ENCODE assay signal across 9 cellular contexts in genomic region chr11:127074151-127074761, GRCh38.
DNase-seq lines count a peak whose midpoint lies in the region; ATAC-seq and TF ChIP-seq lines count a peak whose summit lies in the region.
"Had no signal": no experiment of that assay in that cellular context is flagged by ENCODE, and none has a peak within 500 bp of the region (broad histone marks: within the 10 kb centered on the region; RNA-seq: fewer than 3 reads in every experiment).

No MANE protein-coding gene starts in this region.

- POLR2A ChIA-PET in activated CD4-positive, alpha-beta memory T cell treated with anti-CD3 and anti-CD28 coated beads for 36 hours (lab: Charles Lee): no interaction called here

- peak; percentile 75 for TF ChIP-seq CTCF in chondrocyte (IDR thresholded peaks at IDR 0.05)

- DNase-seq in DMS53 treated with DMSO at 0.1 percent for 48 hours (lab: John Stamatoyannopoulos, UW; ENCODE audit: unreplicated experiment) (peak; percentile 78), NCI-H2196 (lab: John Stamatoyannopoulos, UW; ENCODE audit: unreplicated experiment) (peak; percentile 16), chondrocyte (ENCODE audit: low spot score) (no peak), pons (ENCODE audit: low spot score) (peak; percentile 66), DMS153 (lab: John Stamatoyannopoulos, UW) (no peak)
- no peak for DNase-seq in activated CD4-positive, alpha-beta memory T cell treated with anti-CD3 and anti-CD28 coated beads for 36 hours

- H3K9me3 Mint-ChIP-seq in chondrocyte (ENCODE audit: low read depth): no peaks in the 10 kb centered on the region
- no peaks in the 10 kb centered on the region for H3K9me3 Mint-ChIP-seq in activated CD4-positive, alpha-beta memory T cell treated with anti-CD3 and anti-CD28 coated beads for 36 hours
- H3K9me3 Mint-ChIP-seq: T-helper 1 cell treated with Interleukin-12 subunit alpha and Interleukin-12 subunit beta and Interleukin-4 antibody, amounts not matched to agents 30 μg/mL and 1 μg/mL, for 36 hours had no signal

- peak; percentile 95 for ATAC-seq in GM19324 (IDR thresholded peaks at IDR 0.05; ENCODE audit: low FRiP score, unreplicated experiment)
- peak; percentile 74 for ATAC-seq in HG03097 (IDR thresholded peaks at IDR 0.05; ENCODE audit: low FRiP score, unreplicated experiment)

- CTCF ChIA-PET in activated CD4-positive, alpha-beta memory T cell treated with anti-CD3 and anti-CD28 coated beads for 36 hours (lab: Charles Lee): interaction anchor here (0.6 kb wide), 1 partner anchor 191 kb away, joined by 3 read pairs; no protein-coding TSS in a partner anchor

- no peak overlapping the region for H3K4me3 Mint-ChIP-seq in chondrocyte (ENCODE audit: unreplicated experiment)
- H3K4me3 Mint-ChIP-seq in activated CD4-positive, alpha-beta memory T cell treated with anti-CD3 and anti-CD28 coated beads for 36 hours: no peak overlapping the region
- H3K4me3 Mint-ChIP-seq: T-helper 1 cell treated with Interleukin-12 subunit alpha and Interleukin-12 subunit beta and Interleukin-4 antibody, amounts not matched to agents 30 μg/mL and 1 μg/mL, for 36 hours had no signal

- peaks cover 33% of the 10 kb centered on the region for H3K27me3 Mint-ChIP-seq in chondrocyte (ENCODE audit: low read depth)
- no peaks in the 10 kb centered on the region for H3K27me3 Mint-ChIP-seq in activated CD4-positive, alpha-beta memory T cell treated with anti-CD3 and anti-CD28 coated beads for 36 hours

- peaks cover 7% of the 10 kb centered on the region for H3K4me1 Mint-ChIP-seq in chondrocyte (ENCODE audit: low read depth)
- H3K4me1 Mint-ChIP-seq in activated CD4-positive, alpha-beta memory T cell treated with anti-CD3 and anti-CD28 coated beads for 36 hours (ENCODE audit: low read depth): no peaks in the 10 kb centered on the region

- H3K36me3 Mint-ChIP-seq in chondrocyte (ENCODE audit: low read depth): no peaks in the 10 kb centered on the region
- no peaks in the 10 kb centered on the region for H3K36me3 Mint-ChIP-seq in activated CD4-positive, alpha-beta memory T cell treated with anti-CD3 and anti-CD28 coated beads for 36 hours

- intact Hi-C loops in activated CD4-positive, alpha-beta memory T cell treated with anti-CD3 and anti-CD28 coated beads for 36 hours (cut with micrococcal nuclease): no loop called here

- no peak overlapping the region for H3K27ac Mint-ChIP-seq in chondrocyte (ENCODE audit: unreplicated experiment)
- H3K27ac Mint-ChIP-seq in activated CD4-positive, alpha-beta memory T cell treated with anti-CD3 and anti-CD28 coated beads for 36 hours: no peak overlapping the region
- H3K27ac Mint-ChIP-seq: T-helper 1 cell treated with Interleukin-12 subunit alpha and Interleukin-12 subunit beta and Interleukin-4 antibody, amounts not matched to agents 30 μg/mL and 1 μg/mL, for 36 hours had no signal

Comparison
In these comparisons a context has a peak if more than half of its experiments do, and no peak if none do; other contexts are left out.
1. DNase-seq: peak in DMS53 treated with DMSO at 0.1 percent for 48 hours (single experiment), NCI-H2196 (single experiment) and pons (single experiment); none in chondrocyte (single experiment), DMS153 (single experiment) and activated CD4-positive, alpha-beta memory T cell treated with anti-CD3 and anti-CD28 coated beads for 36 hours (single experiment).